8 cellular contexts compared by ENCODE assay signal in genomic region chr5:140400730-140401361, GRCh38. TPM values are rescaled to one million over a fixed set of nuclear protein-coding genes. Genes with fewer than 3 reads are reported as not detected.
DNase-seq lines count a peak whose midpoint lies in the region; ATAC-seq, FAIRE-seq and TF ChIP-seq lines count a peak whose summit lies in the region.

No MANE protein-coding gene starts in this region.

- no peak overlapping the region for H3K27ac Mint-ChIP-seq in astrocyte (ENCODE audit: unreplicated experiment)

- H3K27me3 Mint-ChIP-seq in astrocyte (ENCODE audit: low read depth, unreplicated experiment): no peaks in the 10 kb centered on the region

- H3K9me2 ChIP-seq in hepatocyte (replicated peaks; ENCODE audit: insufficient read depth): no peaks in the 10 kb centered on the region

- DNase-seq in NCI-H1930 (lab: John Stamatoyannopoulos, UW): peak; percentile 75 to 82
- peak; percentile 82 for DNase-seq in T-helper 22 cell (ENCODE audit: low read depth)
- peak; percentile 97 for DNase-seq in astrocyte (ENCODE audit: low read depth)
- peak; percentile 95 for DNase-seq in hepatocyte (ENCODE audit: low spot score)
- DNase-seq in putamen (ENCODE audit: low spot score): peak; percentile 96
- DNase-seq in vagina (ENCODE audit: extremely low spot score in 2 of 2): peak; percentile 96 to 98

- intact Hi-C loops in vagina (cut with DNase I): loop anchor here (10.0 kb wide), 1 partner anchor 144 kb away; the partner anchor contains the start of gene EIF4EBP3

- H3K4me2 ChIP-seq in astrocyte (ENCODE audit: low read length) (peak overlapping the region; percentile 85), hepatocyte (peak overlapping the region; percentile 88)

- H3K79me2 ChIP-seq in astrocyte (ENCODE audit: insufficient read depth, low read length) (peaks cover 42% of the 10 kb centered on the region), hepatocyte (peaks cover 52% of the 10 kb centered on the region)

- H3K27ac ChIP-seq in astrocyte (ENCODE audit: low read depth, low read length) (peak overlapping the region; percentile 68), hepatocyte (peak overlapping the region; percentile 77), vagina (peak overlapping the region; percentile 98)

- H3K4me1 Mint-ChIP-seq in astrocyte (ENCODE audit: low read depth, unreplicated experiment): peaks cover 14% of the 10 kb centered on the region

- H3K9me3 ChIP-seq in astrocyte (ENCODE audit: insufficient read depth, low read depth, low read length) (no peaks in the 10 kb centered on the region), hepatocyte (ENCODE audit: low read depth) (no peaks in the 10 kb centered on the region), vagina (no peaks in the 10 kb centered on the region)

- peaks cover 37% of the 10 kb centered on the region for H4K20me1 ChIP-seq in astrocyte (ENCODE audit: insufficient read depth, low read length)
- peaks cover 34% of the 10 kb centered on the region for H4K20me1 ChIP-seq in hepatocyte (ENCODE audit: insufficient read depth, poor library complexity, severe bottlenecking)

- ATAC-seq in GM18508 (IDR thresholded peaks at IDR 0.05; ENCODE audit: insufficient read depth, unreplicated experiment): peak; percentile 59
- peak; percentile 64 for ATAC-seq in HG02973 (IDR thresholded peaks at IDR 0.05; ENCODE audit: unreplicated experiment)

- TF ChIP-seq CTCF in astrocyte (IDR thresholded peaks at IDR 0.05; ENCODE audit: insufficient read depth, low read depth, low read length): no peak
- TF ChIP-seq CTCF in hepatocyte (IDR thresholded peaks at IDR 0.05; ENCODE audit: poor library complexity): no peak
- no peak for TF ChIP-seq CTCF in vagina (IDR thresholded peaks at IDR 0.05)

- TF ChIP-seq POLR2A in vagina (IDR thresholded peaks at IDR 0.05): peak in 1 of 2 donors; percentile 54

- no peak overlapping the region for H3K4me3 Mint-ChIP-seq in astrocyte (ENCODE audit: unreplicated experiment)

- H3K4me1 ChIP-seq in astrocyte (ENCODE audit: insufficient read depth, low read length) (peaks cover 10% of the 10 kb centered on the region), hepatocyte (ENCODE audit: insufficient read depth) (peaks cover 18% of the 10 kb centered on the region), vagina (peaks cover 54% of the 10 kb centered on the region)

- H3K27me3 ChIP-seq in astrocyte (ENCODE audit: insufficient read depth, low read length): no peaks in the 10 kb centered on the region
- no peaks in the 10 kb centered on the region for H3K27me3 ChIP-seq in hepatocyte
- no peaks in the 10 kb centered on the region for H3K27me3 ChIP-seq in vagina

- under 1% methylated on average over 54 of the region's 54 CpGs for WGBS in hepatocyte (ENCODE audit: low lambda C conversion rate, missing lambda C conversion rate)

- peaks cover 2% of the 10 kb centered on the region for H3K36me3 Mint-ChIP-seq in astrocyte (ENCODE audit: low read depth, unreplicated experiment)

- H3K9me3 Mint-ChIP-seq in astrocyte (ENCODE audit: unreplicated experiment): no peaks in the 10 kb centered on the region

- H2AFZ ChIP-seq in astrocyte (ENCODE audit: low read depth, low read length): peak overlapping the region; percentile 97
- peak overlapping the region; percentile 42 for H2AFZ ChIP-seq in hepatocyte

- peak overlapping the region; percentile 77 for H3K9ac ChIP-seq in astrocyte (ENCODE audit: low read length)

- H3K4me3 ChIP-seq in astrocyte (ENCODE audit: insufficient read depth, low read depth, low read length) (peak overlapping the region; percentile 94), hepatocyte (peak overlapping the region; percentile 26), vagina (peak overlapping the region; percentile 98 to 99)

- FAIRE-seq in astrocyte (lab: Jason Lieb, UNC): no peak

- H3K36me3 ChIP-seq in astrocyte (ENCODE audit: insufficient read depth, low read length) (no peaks in the 10 kb centered on the region), hepatocyte (replicated peaks; ENCODE audit: insufficient read depth, low read depth) (no peaks in the 10 kb centered on the region), vagina (peaks cover 0 to 4% of the 10 kb centered on the region in 2 donors)

RNA-seq across cellular contexts. Expression of gene ANKHD1, which starts 0.8 kb away (rescaled TPM):
- 49.7 and 56.5 TPM in 2 replicates for total RNA-seq in astrocyte
- 70.7 and 78.9 TPM in 2 replicates for total RNA-seq in hepatocyte
- 53.6 and 84.4 TPM in 2 replicates for polyA plus RNA-seq in hepatocyte
- total RNA-seq in vagina: 140 TPM

RNA-seq across cellular contexts. Expression of gene SLC4A9, which starts 40.9 kb away (rescaled TPM):
- 0.25 TPM in 1 of 2 replicates, not detected in the other for total RNA-seq in astrocyte
- 0.07 TPM in 1 of 2 replicates, not detected in the other for total RNA-seq in hepatocyte
- 0.53 and 1.1 TPM in 2 replicates for polyA plus RNA-seq in hepatocyte
- 0.25 TPM for total RNA-seq in vagina

RNA-seq across cellular contexts. Expression of gene HBEGF, which starts 54.4 kb away (rescaled TPM):
- 257 and 272 TPM in 2 replicates for total RNA-seq in astrocyte
- 7.2 and 8.3 TPM in 2 replicates for total RNA-seq in hepatocyte
- 6.7 and 7.9 TPM in 2 replicates for polyA plus RNA-seq in hepatocyte
- total RNA-seq in vagina: 16.2 TPM

Comparison
In these comparisons a context has a peak if more than half of its experiments do, and no peak if none do; other contexts are left out.
1. Peak in every context shown above with its lines: DNase-seq, ATAC-seq, H3K4me3 ChIP-seq and H3K27ac ChIP-seq.
2. H3K4me3 ChIP-seq: peak in every context shown above with its lines; median percentile 98 in vagina; 94 in astrocyte; 26 in hepatocyte.
3. RNA of gene HBEGF, which starts 54.4 kb away (total RNA-seq): 257 to 272 TPM in astrocyte; 16.2 TPM in vagina (single experiment) and 7.2 to 8.3 TPM in hepatocyte; every median in the first group is over 10 times any median in the second.